Comparison of ENCODE assay signal across 19 cellular contexts in the genomic region with DNA sequence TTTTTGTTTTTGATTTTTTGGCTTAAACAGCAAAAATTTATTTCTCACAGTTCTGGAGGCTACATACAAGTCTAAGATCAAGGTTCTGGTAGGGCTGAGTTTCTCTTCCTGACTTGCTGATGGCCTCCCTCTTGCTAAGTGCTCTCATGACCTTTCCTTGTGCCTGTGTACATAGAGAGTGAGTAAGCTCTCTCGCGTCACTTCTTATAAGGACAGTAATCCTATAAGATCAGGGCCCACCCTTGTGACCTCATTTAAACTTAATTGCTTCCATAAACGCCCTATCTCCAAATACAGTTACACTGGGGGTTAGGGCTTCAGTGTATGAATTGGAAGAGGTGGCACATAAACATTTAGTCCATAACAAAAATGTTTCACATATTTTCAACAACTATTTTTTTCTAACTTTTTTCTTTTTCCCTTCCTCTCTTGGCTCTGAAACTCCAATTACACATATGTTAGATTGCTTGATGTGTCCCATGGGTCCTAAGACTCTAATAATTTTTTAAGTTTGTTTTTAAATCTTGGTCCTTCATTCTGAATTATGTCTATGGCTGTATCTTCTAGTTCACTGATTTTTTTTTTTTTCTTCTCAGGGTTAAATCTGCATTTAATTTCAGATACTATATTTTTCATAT.
DNase-seq lines count a peak whose midpoint lies in the region; ATAC-seq, FAIRE-seq and TF ChIP-seq lines count a peak whose summit lies in the region.
"Had no signal": no experiment of that assay in that cellular context is flagged by ENCODE, and none has a peak within 500 bp of the region (broad histone marks: within the 10 kb centered on the region; RNA-seq: fewer than 3 reads in every experiment).

No MANE protein-coding gene starts in this region.

- no peaks in the 10 kb centered on the region for H3K27me3 Mint-ChIP-seq in activated naive CD4-positive, alpha-beta T cell treated with anti-CD3 and anti-CD28 coated beads for 36 hours (ENCODE audit: low read depth)
- H3K27me3 Mint-ChIP-seq: stimulated activated naive CD8-positive, alpha-beta T cell treated with anti-CD3 and anti-CD28 coated beads, Interleukin-15, Interleukin-2, amounts not matched to agents 100 ng/mL and 50 ng/mL, for 24 hours had no signal

- H3K9me3 Mint-ChIP-seq in activated naive CD4-positive, alpha-beta T cell treated with anti-CD3 and anti-CD28 coated beads for 36 hours: no peaks in the 10 kb centered on the region
- H3K9me3 Mint-ChIP-seq: stimulated activated naive CD8-positive, alpha-beta T cell treated with anti-CD3 and anti-CD28 coated beads, Interleukin-15, Interleukin-2, amounts not matched to agents 100 ng/mL and 50 ng/mL, for 24 hours had no signal

- no peaks in the 10 kb centered on the region for H3F3A ChIP-seq in smooth muscle cell (ENCODE audit: low read depth)

- H3K4me3 Mint-ChIP-seq in activated naive CD4-positive, alpha-beta T cell treated with anti-CD3 and anti-CD28 coated beads for 36 hours: no peak overlapping the region
- H3K4me3 Mint-ChIP-seq: stimulated activated naive CD8-positive, alpha-beta T cell treated with anti-CD3 and anti-CD28 coated beads, Interleukin-15, Interleukin-2, amounts not matched to agents 100 ng/mL and 50 ng/mL, for 24 hours had no signal

- CTCF ChIA-PET in K562 (lab: Yijun Ruan, JAX; ENCODE audit: low intra/inter-chr PET ratio): interaction anchor here (0.5 to 0.6 kb wide), 2 partner anchors 23 to 1186 kb away, joined by 4 to 5 read pairs; no protein-coding TSS in a partner anchor
- CTCF ChIA-PET in activated naive CD4-positive, alpha-beta T cell treated with anti-CD3 and anti-CD28 coated beads for 36 hours (lab: Charles Lee): no interaction called here

- 3% methylated on average over 3 of the region's 3 CpGs for WGBS in K562 (ENCODE audit: insufficient coverage, low coverage, missing lambda C conversion rate)
- WGBS in smooth muscle cell (ENCODE audit: low lambda C conversion rate): 37% methylated on average over 3 of the region's 3 CpGs

- POLR2A ChIA-PET in K562 (lab: Yijun Ruan, JAX): interaction anchor here (0.6 to 1.7 kb wide), 7 partner anchors 8 to 759 kb away, joined by 3 to 8 read pairs (median 4); no protein-coding TSS in a partner anchor

- ATAC-seq in K562 (peak; percentile 97), HG03439 (IDR thresholded peaks at IDR 0.05; ENCODE audit: unreplicated experiment) (no peak)
- ATAC-seq: body of pancreas had no signal

- no peak overlapping the region; the same call in 1 of the 2 replicates for H2AFZ ChIP-seq in K562 (ENCODE audit: low read depth, low read length)
- H2AFZ ChIP-seq in smooth muscle cell (ENCODE audit: low read depth): no peak overlapping the region
- H2AFZ ChIP-seq: parathyroid adenoma had no signal

- H3K9me1 ChIP-seq in K562 (ENCODE audit: control insufficient read depth, insufficient read depth, low read length): no peaks in the 10 kb centered on the region

- TF ChIP-seq CTCF in K562 (IDR thresholded peaks at IDR 0.05 in 2 of 3, conservative IDR thresholded peaks at IDR 0.05 in 1 of 3; ENCODE audit: insufficient read depth in 2 of 3, low read depth in 1 of 3, low read length in 3 of 3) (no peak), smooth muscle cell (IDR thresholded peaks at IDR 0.05; ENCODE audit: borderline replicate concordance, insufficient read depth, poor library complexity, severe bottlenecking) (no peak)

- H3K4me1 Mint-ChIP-seq in activated naive CD4-positive, alpha-beta T cell treated with anti-CD3 and anti-CD28 coated beads for 36 hours (ENCODE audit: low read depth): no peaks in the 10 kb centered on the region

- no peaks in the 10 kb centered on the region for H3K27me3 ChIP-seq in K562 (ENCODE audit: control insufficient read depth in 2 of 2, insufficient read depth in 2 of 2, low read length in 2 of 2)
- no peaks in the 10 kb centered on the region for H3K27me3 ChIP-seq in smooth muscle cell (ENCODE audit: low read depth)
- H3K27me3 ChIP-seq: body of pancreas had no signal

- H3K36me3 ChIP-seq in K562 (ENCODE audit: control insufficient read depth, insufficient read depth, low read length) (peaks cover 4% of the 10 kb centered on the region; the same call in 2 of the 3 replicates), smooth muscle cell (ENCODE audit: low read depth) (peaks cover 3% of the 10 kb centered on the region)

- H3K36me3 Mint-ChIP-seq in activated naive CD4-positive, alpha-beta T cell treated with anti-CD3 and anti-CD28 coated beads for 36 hours (ENCODE audit: low read depth): peaks cover 14% of the 10 kb centered on the region

- peak; percentile 54 for DNase-seq in EH (ENCODE audit: low read depth)
- DNase-seq in NCI-H460 (ENCODE audit: extremely low read depth, low read depth): peak; percentile 78
- peak; percentile 66 to 92 (median 75) for DNase-seq in K562 (ENCODE audit: extremely low read depth in 1 of 4, low spot score in 3 of 4)
- peak; percentile 64 for DNase-seq in iris pigment epithelial cell (ENCODE audit: low read depth)
- DNase-seq in activated naive CD4-positive, alpha-beta T cell treated with anti-CD3 and anti-CD28 coated beads for 36 hours: no peak
- no peak for DNase-seq in activated CD4-positive, alpha-beta T cell treated with anti-CD3 and anti-CD28 coated beads for 4 hours
- DNase-seq in smooth muscle cell (lab: John Stamatoyannopoulos, UW; ENCODE audit: unreplicated experiment): no peak
- DNase-seq: activated effector memory CD4-positive, alpha-beta T cell treated with anti-CD3 and anti-CD28 coated beads, Interleukin-2, amount 50 U/mL, for 16 hours; AML-193; body of pancreas; Calu3; effector CD4-positive, alpha-beta T cell; NCI-H2171 treated with DMSO at 0.1 percent for 48 hours had no signal

- no TSS peak for BruUV-seq in K562 (replicated peaks; lab: Mats Ljungman, UMichigan)

- H3K4me3 ChIP-seq in K562 (no peak overlapping the region), smooth muscle cell (no peak overlapping the region)
- H3K4me3 ChIP-seq: body of pancreas had no signal

- in situ Hi-C loops in K562 (cut with MboI): no loop called here

- intact Hi-C loops in K562 (cut with micrococcal nuclease): loop anchor here (5.0 kb wide), 2 partner anchors 51 to 184 kb away; no protein-coding TSS in a partner anchor
- intact Hi-C loops in activated naive CD4-positive, alpha-beta T cell treated with anti-CD3 and anti-CD28 coated beads for 36 hours (cut with micrococcal nuclease): no loop called here

- H3K4me1 ChIP-seq in K562 (replicated peaks in 1 of 2; ENCODE audit: control insufficient read depth in 2 of 2, insufficient read depth in 2 of 2, low read length in 2 of 2) (peaks cover 13 to 30% of the 10 kb centered on the region in 2 experiments), smooth muscle cell (ENCODE audit: low read depth) (no peaks in the 10 kb centered on the region)
- H3K4me1 ChIP-seq: parathyroid adenoma had no signal

- H4K20me1 ChIP-seq in K562 (replicated peaks; ENCODE audit: control insufficient read depth, insufficient read depth, low read length) (no peaks in the 10 kb centered on the region), smooth muscle cell (ENCODE audit: low read depth) (no peaks in the 10 kb centered on the region)

- no peak for TF ChIP-seq RAD21 in K562 (CRISPR knock-in tag; conservative IDR thresholded peaks at IDR 0.05 in 1 of 2, IDR thresholded peaks at IDR 0.05 in 1 of 2)

- H3K27ac ChIP-seq in K562 (ENCODE audit: extremely low read depth, low read depth, low read length) (peak overlapping the region; percentile 62), smooth muscle cell (ENCODE audit: low read depth) (no peak overlapping the region)
- H3K27ac ChIP-seq: body of pancreas, parathyroid adenoma had no signal

- H3K9me3 ChIP-seq in K562 (replicated peaks; ENCODE audit: control insufficient read depth, insufficient read depth, low read depth, low read length) (no peaks in the 10 kb centered on the region), smooth muscle cell (replicated peaks; ENCODE audit: low read depth) (no peaks in the 10 kb centered on the region)
- H3K9me3 ChIP-seq: body of pancreas had no signal

- peak overlapping the region in 1 of 2 experiments; percentile 15; a peak in 1 of 4 replicates for H3K9ac ChIP-seq in K562 (ENCODE audit: insufficient read depth in 1 of 2, low read depth in 2 of 2, low read length in 2 of 2)
- H3K9ac ChIP-seq in smooth muscle cell (ENCODE audit: low read depth): no peak overlapping the region
- H3K9ac ChIP-seq: parathyroid adenoma had no signal

- peak; percentile 87 for FAIRE-seq in K562 (lab: Jason Lieb, UNC)
- FAIRE-seq: GM18507, keratinocyte, urothelium cell line had no signal

- H3K79me2 ChIP-seq in K562 (ENCODE audit: control insufficient read depth, insufficient read depth, low read length) (no peaks in the 10 kb centered on the region), smooth muscle cell (ENCODE audit: low read depth) (no peaks in the 10 kb centered on the region)
- H3K79me2 ChIP-seq: parathyroid adenoma had no signal

- H3K27ac Mint-ChIP-seq in activated naive CD4-positive, alpha-beta T cell treated with anti-CD3 and anti-CD28 coated beads for 36 hours: no peak overlapping the region
- H3K27ac Mint-ChIP-seq: stimulated activated naive CD8-positive, alpha-beta T cell treated with anti-CD3 and anti-CD28 coated beads, Interleukin-15, Interleukin-2, amounts not matched to agents 100 ng/mL and 50 ng/mL, for 24 hours had no signal

- TF ChIP-seq POLR2A in K562 (conservative IDR thresholded peaks at IDR 0.05): 0 out of 2 replicates have a peak, but pooled peaks have one; percentile 29

- no peak overlapping the region for H3K4me2 ChIP-seq in K562 (ENCODE audit: insufficient read depth, low read length)
- H3K4me2 ChIP-seq in smooth muscle cell: no peak overlapping the region

- peak; percentile 89 for TF ChIP-seq EP300 in K562 (IDR thresholded peaks at IDR 0.05; ENCODE audit: low read length)

Comparison
In these comparisons a context has a peak if more than half of its experiments do, and no peak if none do; other contexts are left out.
1. DNase-seq: peak in EH (single experiment), NCI-H460 (single experiment), K562 (4 of 4) and iris pigment epithelial cell (single experiment); none in activated naive CD4-positive, alpha-beta T cell treated with anti-CD3 and anti-CD28 coated beads for 36 hours (single experiment), activated CD4-positive, alpha-beta T cell treated with anti-CD3 and anti-CD28 coated beads for 4 hours (0 of 2) and smooth muscle cell (single experiment).